ENCODE assay signal across 22 cellular contexts in the genomic region with DNA sequence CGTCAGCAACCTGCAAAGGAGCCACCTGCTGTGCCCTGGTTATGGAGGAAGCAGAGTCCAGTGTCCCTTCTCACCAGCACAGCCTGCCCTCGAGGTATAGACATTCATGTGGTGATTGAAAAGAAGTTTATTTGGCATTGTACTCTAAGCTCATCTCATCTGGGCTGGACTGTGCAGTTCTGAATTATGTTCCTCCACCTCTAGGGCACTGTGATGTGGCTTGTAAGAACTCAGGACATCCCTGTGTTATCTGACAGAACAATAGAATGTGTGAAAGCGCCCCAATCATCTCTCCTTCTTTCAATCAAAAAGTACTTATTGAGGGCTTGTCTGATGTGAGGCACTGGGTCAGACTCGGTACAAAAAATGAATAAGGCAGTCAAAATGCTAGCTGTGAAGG.
"Had no signal": no experiment of that assay in that cellular context is flagged by ENCODE, and none has a peak within 500 bp of the region (broad histone marks: within the 10 kb centered on the region; RNA-seq: fewer than 3 reads in every experiment).

No MANE protein-coding gene starts in this region.

- H3K27ac ChIP-seq: esophagus muscularis mucosa, foreskin keratinocyte, gastroesophageal sphincter, heart left ventricle, hepatocyte, neutrophil, pancreas, stomach, thyroid gland, vagina had no signal

- H3K79me2 ChIP-seq: hepatocyte had no signal

- H3K4me3 ChIP-seq: esophagus muscularis mucosa, gastroesophageal sphincter, heart left ventricle, hepatocyte, lung, pancreas, stomach, thyroid gland, vagina had no signal

- DNase-seq: effector memory CD4-positive, alpha-beta T cell; foreskin keratinocyte; heart left ventricle; kidney; naive B cell; pancreas; stimulated activated CD4-positive, alpha-beta T cell treated with anti-CD3 and anti-CD28 coated beads, Interleukin-2, amount 100 ng/mL, for 24 hours; stimulated activated CD4-positive, alpha-beta T cell treated with anti-CD3 and anti-CD28 coated beads, Interleukin-4, amount 100 ng/mL, for 24 hours; stimulated activated naive CD4-positive, alpha-beta T cell treated with Interleukin-2 at 50 U/mL for 16 hours; stomach; thyroid gland; trophoblast cell had no signal

- H2AFZ ChIP-seq: hepatocyte had no signal

- H3K36me3 ChIP-seq: esophagus muscularis mucosa, gastroesophageal sphincter, heart left ventricle, neutrophil, pancreas, stomach, thyroid gland, vagina had no signal

- H3K9me3 ChIP-seq: esophagus muscularis mucosa, gastroesophageal sphincter, neutrophil, pancreas, stomach, thyroid gland, vagina had no signal

- H3K27me3 ChIP-seq: hepatocyte, neutrophil, pancreas, thyroid gland, vagina had no signal

- H3K4me2 ChIP-seq: hepatocyte had no signal

- ATAC-seq: foreskin keratinocyte; gastroesophageal sphincter; heart left ventricle; left lobe of liver; natural killer cell treated with Interleukin-12 subunit alpha and Interleukin-12 subunit beta and Interleukin-15 and Interleukin-18, amount 100 ng/mL, for 72 hours; pancreas; sciatic nerve; stimulated activated effector memory CD8-positive, alpha-beta T cell treated with anti-CD3 and anti-CD28 coated beads, Interleukin-12 subunit alpha, Interleukin-12 subunit beta, amount 100 ng/mL, for 72 hours had no signal

- H3K4me1 ChIP-seq: esophagus muscularis mucosa, foreskin keratinocyte, gastroesophageal sphincter, heart left ventricle, pancreas, stomach, thyroid gland, vagina had no signal
